ENCODE assay signal across 26 cellular contexts in genomic region chr10:77253037-77253436, GRCh38.
DNase-seq lines count a peak whose midpoint lies in the region; ATAC-seq, FAIRE-seq and TF ChIP-seq lines count a peak whose summit lies in the region.
"Had no signal": no experiment of that assay in that cellular context is flagged by ENCODE, and none has a peak within 500 bp of the region (broad histone marks: within the 10 kb centered on the region; RNA-seq: fewer than 3 reads in every experiment).

No MANE protein-coding gene starts in this region.

- H3K27me3 ChIP-seq in SJCRH30, result no peaks in the 10 kb centered on the region
- H3K27me3 ChIP-seq: MG63 had no signal

- no peaks in the 10 kb centered on the region for H3K36me3 ChIP-seq in SJCRH30
- H3K36me3 ChIP-seq: heart right ventricle had no signal

- no peak for TF ChIP-seq POLR2A in A549 (IDR thresholded peaks at IDR 0.05; ENCODE audit: low read length)

- DNase-seq in A549 (ENCODE audit: low read depth in 1 of 2, low spot score in 1 of 2), result no peak
- peak; percentile 86 for DNase-seq in NCI-H1694 (lab: John Stamatoyannopoulos, UW)
- DNase-seq in SJCRH30, result peak; percentile 46 to 77
- DNase-seq in myocyte (ENCODE audit: low read depth), result peak; percentile 37
- DNase-seq in activated naive CD4-positive, alpha-beta T cell treated with anti-CD3 and anti-CD28 coated beads, Interleukin-2, amount 50 U/mL, for 16 hours, result no peak
- no peak for DNase-seq in occipital lobe (lab: John Stamatoyannopoulos, UW)
- no peak for DNase-seq in RKO (ENCODE audit: low spot score)
- DNase-seq in kidney tubule cell (ENCODE audit: low spot score), result no peak
- DNase-seq: activated CD4-positive, alpha-beta memory T cell treated with anti-CD3 and anti-CD28 coated beads for 36 hours; activated naive CD8-positive, alpha-beta T cell treated with anti-CD3 and anti-CD28 coated beads for 36 hours; DMS153; GDM1; heart right ventricle; left colon; mesendoderm; MG63; naive thymus-derived CD8-positive, alpha-beta T cell; NCI-H774; OCI-M1; right cardiac atrium; Right ventricle myocardium superior; stimulated activated CD4-positive, alpha-beta T cell treated with anti-CD3 and anti-CD28 coated beads, Interleukin-12 subunit alpha, Interleukin-12 subunit beta, amount 100 ng/mL, for 4 hours; stimulated activated CD4-positive, alpha-beta T cell treated with anti-CD3 and anti-CD28 coated beads, Interleukin-4, amount 100 ng/mL, for 24 hours; stimulated activated naive CD8-positive, alpha-beta T cell treated with anti-CD3 and anti-CD28 coated beads, Interleukin-15, Interleukin-2, amounts not matched to agents 100 U/mL and 50 U/mL, for 24 hours had no signal

- POLR2A ChIA-PET in A549 (lab: Yijun Ruan, JAX), result no interaction called here

- H3K4me3 ChIP-seq in A549 (no peak overlapping the region), SJCRH30 (no peak overlapping the region)
- H3K4me3 ChIP-seq: heart right ventricle, MG63 had no signal

- H3K27ac ChIP-seq in A549 (peak overlapping the region; percentile 14 to 23; a peak in 3 of 6 replicates), SJCRH30 (no peak overlapping the region)
- H3K27ac ChIP-seq: heart right ventricle, parathyroid adenoma had no signal

- TF ChIP-seq EP300 in A549 (IDR thresholded peaks at IDR 0.05), result no peak

- FAIRE-seq in A549 (lab: Jason Lieb, UNC), result no peak
- FAIRE-seq: GM18507 had no signal

- H3K4me1 ChIP-seq in A549 (peaks cover 18% of the 10 kb centered on the region), SJCRH30 (peaks cover 20% of the 10 kb centered on the region)
- H3K4me1 ChIP-seq: heart right ventricle, parathyroid adenoma had no signal

- TF ChIP-seq RAD21 in A549 (conservative IDR thresholded peaks at IDR 0.05 in 1 of 2, IDR thresholded peaks at IDR 0.05 in 1 of 2), result no peak

- H3K4me2 ChIP-seq in A549, result no peak overlapping the region

- no peak for TF ChIP-seq CTCF in A549 (IDR thresholded peaks at IDR 0.05)

- CTCF ChIA-PET in A549 (lab: Yijun Ruan, JAX), result interaction anchor here (0.6 to 12.1 kb wide), 8 partner anchors 14 to 390 kb away, joined by 3 to 169 read pairs (median 4); partner anchors contain the start of gene KCNMA1

- no peak for ATAC-seq in A549
- ATAC-seq: heart right ventricle; left colon; naive thymus-derived CD8-positive, alpha-beta T cell; right cardiac atrium; stimulated activated naive CD8-positive, alpha-beta T cell treated with anti-CD3 and anti-CD28 coated beads, Interleukin-15, Interleukin-2, amounts not matched to agents 100 U/mL and 50 U/mL, for 24 hours had no signal

- WGBS in A549 (ENCODE audit: missing lambda C conversion rate), result 87% methylated on average over 1 of the region's 1 CpG

- H3K9me3 ChIP-seq in A549 (no peaks in the 10 kb centered on the region; the same call in 2 of the 3 replicates), SJCRH30 (replicated peaks) (peaks cover 3% of the 10 kb centered on the region; the same call in 1 of the 2 replicates)
- H3K9me3 ChIP-seq: heart right ventricle, MG63 had no signal

TF ChIP-seq in A549, 52 proteins besides CTCF, POLR2A, EP300 and RAD21:
- TF ChIP-seq ZC3H11A (IDR thresholded peaks at IDR 0.05), result no peak
- TF ChIP-seq REST (IDR thresholded peaks at IDR 0.05), result no peak
- TF ChIP-seq CHD4 (IDR thresholded peaks at IDR 0.05; ENCODE audit: borderline replicate concordance), result no peak
- TF ChIP-seq PBX3 (IDR thresholded peaks at IDR 0.05), result no peak
- no peak for TF ChIP-seq NFE2L2 (conservative IDR thresholded peaks at IDR 0.05; ENCODE audit: low read length)
- no peak for TF ChIP-seq RCOR1 (IDR thresholded peaks at IDR 0.05; ENCODE audit: low read depth, low read length)
- TF ChIP-seq RNF2 (IDR thresholded peaks at IDR 0.05; ENCODE audit: borderline replicate concordance, low read depth), result no peak
- no peak for TF ChIP-seq RFX5 (IDR thresholded peaks at IDR 0.05)
- TF ChIP-seq BHLHE40 (IDR thresholded peaks at IDR 0.05; ENCODE audit: low read depth, low read length), result no peak
- no peak for TF ChIP-seq KDM5A (IDR thresholded peaks at IDR 0.05)
- no peak for TF ChIP-seq ELK1 (IDR thresholded peaks at IDR 0.05; ENCODE audit: low read depth, low read length)
- TF ChIP-seq ZFP36 (IDR thresholded peaks at IDR 0.05; ENCODE audit: borderline replicate concordance, partially characterized antibody), result no peak
- TF ChIP-seq POLR2AphosphoS2 (conservative IDR thresholded peaks at IDR 0.05; ENCODE audit: low read length), result no peak
- TF ChIP-seq EHMT2 (IDR thresholded peaks at IDR 0.05; ENCODE audit: low read depth), result no peak
- no peak for TF ChIP-seq TFCP2L1 (CRISPR knock-in tag; IDR thresholded peaks at IDR 0.05)
- TF ChIP-seq ATOH8 (CRISPR knock-in tag; IDR thresholded peaks at IDR 0.05; ENCODE audit: low read depth), result no peak
- no peak for TF ChIP-seq NPAS2 (CRISPR knock-in tag; IDR thresholded peaks at IDR 0.05; ENCODE audit: borderline replicate concordance)
- TF ChIP-seq ZNF302 (CRISPR knock-in tag; IDR thresholded peaks at IDR 0.05), result no peak
- TF ChIP-seq JUNB (IDR thresholded peaks at IDR 0.05), result no peak
- no peak for TF ChIP-seq CHD2 (IDR thresholded peaks at IDR 0.05; ENCODE audit: low read length, partially characterized antibody)

Comparison
In these comparisons a context has a peak if more than half of its experiments do, and no peak if none do; other contexts are left out.
1. DNase-seq: peak in NCI-H1694 (single experiment), SJCRH30 (2 of 2) and myocyte (single experiment); none in A549 (0 of 2), activated naive CD4-positive, alpha-beta T cell treated with anti-CD3 and anti-CD28 coated beads, Interleukin-2, amount 50 U/mL, for 16 hours (single experiment), occipital lobe (single experiment), RKO (single experiment) and kidney tubule cell (single experiment).